ENCODE assay signal across 8 cellular contexts in the genomic region with DNA sequence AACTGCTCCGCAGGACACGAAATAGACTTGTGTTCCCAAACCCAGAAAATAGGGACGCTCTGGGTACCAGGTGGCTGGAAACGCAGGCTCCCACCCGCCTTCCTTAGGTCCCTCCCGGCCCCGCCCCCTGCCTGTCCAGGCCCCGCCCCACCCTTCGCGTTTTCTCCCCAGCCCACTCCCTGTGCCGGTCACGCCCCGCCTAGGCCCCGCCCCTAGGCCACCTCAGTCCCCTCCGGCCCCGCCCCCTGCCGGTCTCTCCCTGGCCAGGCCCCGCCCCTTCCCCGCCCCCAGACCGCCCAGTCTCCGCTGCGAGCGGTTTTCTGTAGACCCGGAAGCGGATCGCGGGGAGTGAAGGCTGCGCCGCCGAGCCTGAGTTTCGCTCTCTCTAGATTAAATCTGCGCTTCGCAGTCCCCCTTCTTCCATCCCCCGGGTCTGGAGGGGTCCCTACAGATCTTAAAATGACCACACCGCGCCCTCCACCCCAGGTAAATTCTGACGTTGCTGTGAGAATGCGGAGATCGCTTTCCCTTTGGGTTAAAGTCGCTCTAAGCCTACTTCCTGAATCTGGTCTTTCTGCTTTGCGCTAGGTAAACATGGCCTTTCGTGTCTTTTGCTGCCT.
A peak's percentile ranks its signal among the peaks of the same experiment; 100 is the strongest.
DNase-seq lines count a peak whose midpoint lies in the region.

No MANE protein-coding gene starts in this region.

- peak overlapping the region; percentile 48 for H3K27ac ChIP-seq in cingulate gyrus (ENCODE audit: low read depth, low read length)

- DNase-seq in NCI-H1436 (lab: John Stamatoyannopoulos, UW) (peak; percentile 84), NCI-H1436 treated with DMSO at 0.1 percent for 48 hours (lab: John Stamatoyannopoulos, UW) (no peak), NCI-H187 treated with DMSO at 0.1 percent for 48 hours (lab: John Stamatoyannopoulos, UW) (peak; percentile 85), kidney glomerular epithelial cell (lab: John Stamatoyannopoulos, UW) (peak; percentile 24), RKO (ENCODE audit: low spot score) (no peak)
- DNase-seq in activated CD4-positive, alpha-beta T cell treated with anti-CD3 and anti-CD28 coated beads for 4 hours = peak; percentile 97 to 99
- DNase-seq in stimulated activated CD4-positive, alpha-beta T cell treated with anti-CD3 and anti-CD28 coated beads, Interleukin-12 subunit alpha, Interleukin-12 subunit beta, amount 100 ng/mL, for 4 hours = peak; percentile 100

Comparison
In these comparisons a context has a peak if more than half of its experiments do, and no peak if none do; other contexts are left out.
1. DNase-seq: peak in NCI-H1436 (single experiment), NCI-H187 treated with DMSO at 0.1 percent for 48 hours (single experiment), activated CD4-positive, alpha-beta T cell treated with anti-CD3 and anti-CD28 coated beads for 4 hours (2 of 2), kidney glomerular epithelial cell (single experiment) and stimulated activated CD4-positive, alpha-beta T cell treated with anti-CD3 and anti-CD28 coated beads, Interleukin-12 subunit alpha, Interleukin-12 subunit beta, amount 100 ng/mL, for 4 hours (single experiment); none in NCI-H1436 treated with DMSO at 0.1 percent for 48 hours (single experiment) and RKO (single experiment).